Comparison of ENCODE assay signal across 8 cellular contexts in the genomic region with DNA sequence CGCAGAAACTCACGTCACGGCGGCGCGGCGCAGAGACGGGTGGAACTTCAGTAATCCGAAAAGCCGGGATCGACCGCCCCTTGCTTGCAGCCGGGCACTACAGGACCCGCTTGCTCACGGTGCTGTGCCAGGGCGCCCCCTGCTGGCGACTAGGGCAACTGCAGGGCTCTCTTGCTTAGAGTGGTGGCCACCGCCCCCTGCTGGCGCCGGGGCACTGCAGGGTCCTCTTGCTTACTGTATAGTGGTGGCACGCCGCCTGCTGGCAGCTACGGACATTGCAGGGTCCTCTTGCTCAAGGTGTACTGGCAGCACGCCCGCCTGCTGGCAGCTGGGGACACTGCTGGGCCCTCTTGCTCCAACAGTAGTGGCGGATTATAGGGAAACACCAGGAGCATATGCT. TPM values are rescaled to one million over a fixed set of nuclear protein-coding genes. Genes with fewer than 3 reads are reported as not detected.
DNase-seq lines count a peak whose midpoint lies in the region; ATAC-seq and TF ChIP-seq lines count a peak whose summit lies in the region.
"Not testable (repeated sequence)": the region's sequence is repeated elsewhere in the genome, so short reads cannot be mapped to it uniquely, and the experiment has no call there.

No MANE protein-coding gene starts in this region.

- ATAC-seq in CD4-positive, CD25-positive, alpha-beta regulatory T cell (ENCODE audit: low read depth in 2 of 2); right lobe of liver: not testable (repeated sequence)
- ATAC-seq in effector memory CD8-positive, alpha-beta T cell (replicated peaks) = peak; percentile 39

- H3K4me1 Mint-ChIP-seq in CD4-positive, CD25-positive, alpha-beta regulatory T cell; activated CD4-positive, alpha-beta T cell treated with anti-CD3 and anti-CD28 coated beads, Interleukin-2, amount 10 ng/mL, durations not matched to agents 24 days and 14 days; effector memory CD8-positive, alpha-beta T cell (ENCODE audit: low read depth in 2 of 2): not testable (repeated sequence)

- not testable (repeated sequence) for H3K4me2 ChIP-seq in Loucy (ENCODE audit: low read depth, low read length, poor library complexity, severe bottlenecking)

- not testable (repeated sequence) for H3K27me3 ChIP-seq in CD4-positive, CD25-positive, alpha-beta regulatory T cell (ENCODE audit: control insufficient read depth, insufficient read depth, low read length); Loucy (ENCODE audit: insufficient read depth, low read length, poor library complexity, severe bottlenecking); right lobe of liver

- not testable (repeated sequence) for H3K9ac ChIP-seq in Loucy (ENCODE audit: low read depth, low read length, poor library complexity, severe bottlenecking)

- TF ChIP-seq CTCF in Loucy (conservative IDR thresholded peaks at IDR 0.05; ENCODE audit: low read length) (peak; percentile 36), right lobe of liver (IDR thresholded peaks at IDR 0.05) (peak; percentile 12 to 36 (median 24))

- H3K4me3 ChIP-seq in CD4-positive, CD25-positive, alpha-beta regulatory T cell (ENCODE audit: low read depth, low read length); Loucy (ENCODE audit: low read length, poor library complexity, severe bottlenecking); right lobe of liver: not testable (repeated sequence)

- H3K36me3 Mint-ChIP-seq in CD4-positive, CD25-positive, alpha-beta regulatory T cell; activated CD4-positive, alpha-beta T cell treated with anti-CD3 and anti-CD28 coated beads, Interleukin-2, amount 10 ng/mL, durations not matched to agents 24 days and 14 days (ENCODE audit: low read depth): not testable (repeated sequence)
- peaks cover 14% of the 10 kb centered on the region for H3K36me3 Mint-ChIP-seq in effector memory CD8-positive, alpha-beta T cell (ENCODE audit: insufficient read depth)

- H3K79me2 ChIP-seq in Loucy (ENCODE audit: insufficient read depth, low read length) = not testable (repeated sequence)

- H3K4me1 ChIP-seq in CD4-positive, CD25-positive, alpha-beta regulatory T cell (ENCODE audit: control insufficient read depth, insufficient read depth, low read length, poor library complexity, severe bottlenecking); Loucy (ENCODE audit: insufficient read depth, low read length, poor library complexity, severe bottlenecking); right lobe of liver: not testable (repeated sequence)

- 40% methylated on average over 10 of the region's 26 CpGs for WGBS in right lobe of liver (ENCODE audit: insufficient coverage, low coverage, low lambda C conversion rate, missing lambda C conversion rate)

- H3K36me3 ChIP-seq in CD4-positive, CD25-positive, alpha-beta regulatory T cell (ENCODE audit: control insufficient read depth, insufficient read depth, low read length); Loucy (ENCODE audit: insufficient read depth, low read length); right lobe of liver: not testable (repeated sequence)

- H3K27ac Mint-ChIP-seq in CD4-positive, CD25-positive, alpha-beta regulatory T cell; activated CD4-positive, alpha-beta T cell treated with anti-CD3 and anti-CD28 coated beads, Interleukin-2, amount 10 ng/mL, durations not matched to agents 24 days and 14 days; effector memory CD8-positive, alpha-beta T cell: not testable (repeated sequence)

- not testable (repeated sequence) for H3K4me3 Mint-ChIP-seq in CD4-positive, CD25-positive, alpha-beta regulatory T cell; activated CD4-positive, alpha-beta T cell treated with anti-CD3 and anti-CD28 coated beads, Interleukin-2, amount 10 ng/mL, durations not matched to agents 24 days and 14 days; effector memory CD8-positive, alpha-beta T cell

- not testable (repeated sequence) for H2AFZ ChIP-seq in Loucy (ENCODE audit: low read length)

- intact Hi-C loops in activated CD4-positive, alpha-beta T cell treated with anti-CD3 and anti-CD28 coated beads, Interleukin-2, amount 10 ng/mL, durations not matched to agents 24 days and 14 days (cut with micrococcal nuclease); right lobe of liver (cut with DNase I): not testable (repeated sequence)

- DNase-seq in CD4-positive, CD25-positive, alpha-beta regulatory T cell = peak in 2 of 3 donors; percentile 43 to 49
- DNase-seq in activated CD4-positive, alpha-beta T cell treated with anti-CD3 and anti-CD28 coated beads, Interleukin-2, amount 10 ng/mL, durations not matched to agents 24 days and 14 days = peak; percentile 91
- DNase-seq in activated effector memory CD4-positive, alpha-beta T cell treated with Interleukin-2 at 50 U/mL for 16 hours = peak; percentile 23
- DNase-seq in effector memory CD8-positive, alpha-beta T cell = peak; percentile 55 to 67 (median 60)
- peak; percentile 48 to 68 (median 64) for DNase-seq in right lobe of liver
- DNase-seq in stimulated activated CD4-positive, alpha-beta T cell treated with anti-CD3 and anti-CD28 coated beads, Interleukin-12 subunit alpha, Interleukin-12 subunit beta, amount 100 ng/mL, for 24 hours (ENCODE audit: low read depth in 2 of 2) = peak; percentile 43 to 76
- peak; percentile 57 to 85 for DNase-seq in stimulated activated CD8-positive, alpha-beta memory T cell treated with anti-CD3 and anti-CD28 coated beads, Interleukin-7, amount 100 ng/mL, for 48 hours (ENCODE audit: extremely low read depth in 1 of 2, low read depth in 1 of 2)

- H4K20me1 ChIP-seq in Loucy (ENCODE audit: insufficient read depth, low read length, poor library complexity, severe bottlenecking) = not testable (repeated sequence)

- H3K27me3 Mint-ChIP-seq in CD4-positive, CD25-positive, alpha-beta regulatory T cell; activated CD4-positive, alpha-beta T cell treated with anti-CD3 and anti-CD28 coated beads, Interleukin-2, amount 10 ng/mL, durations not matched to agents 24 days and 14 days; effector memory CD8-positive, alpha-beta T cell: not testable (repeated sequence)

- not testable (repeated sequence) for H3F3A ChIP-seq in Loucy (ENCODE audit: low read depth)

- not testable (repeated sequence) for TF ChIP-seq POLR2A in right lobe of liver (IDR thresholded peaks at IDR 0.05)

- not testable (repeated sequence) for H3K9me3 ChIP-seq in CD4-positive, CD25-positive, alpha-beta regulatory T cell (ENCODE audit: control insufficient read depth in 2 of 2, low read length in 2 of 2); Loucy (ENCODE audit: insufficient read depth, low read depth, low read length); right lobe of liver

- not testable (repeated sequence) for H3K27ac ChIP-seq in CD4-positive, CD25-positive, alpha-beta regulatory T cell (ENCODE audit: insufficient read depth, low read length, poor library complexity, severe bottlenecking); right lobe of liver

- H3K9me3 Mint-ChIP-seq in CD4-positive, CD25-positive, alpha-beta regulatory T cell; activated CD4-positive, alpha-beta T cell treated with anti-CD3 and anti-CD28 coated beads, Interleukin-2, amount 10 ng/mL, durations not matched to agents 24 days and 14 days; effector memory CD8-positive, alpha-beta T cell: not testable (repeated sequence)

- not testable (repeated sequence) for H3K9me2 ChIP-seq in Loucy (replicated peaks; ENCODE audit: low read depth, low read length)

RNA-seq across cellular contexts. Expression of gene WASHC1, which starts 18.1 kb away (rescaled TPM):
- 25.6 TPM for total RNA-seq in CD4-positive, CD25-positive, alpha-beta regulatory T cell
- 1 to 10 TPM in 3 of 4 donors, under 1 TPM in 1; 0.89 to 1.4 (median 1.2) TPM for polyA plus RNA-seq in CD4-positive, CD25-positive, alpha-beta regulatory T cell
- 17.9 and 18.2 TPM in 2 replicates for total RNA-seq in activated CD4-positive, alpha-beta T cell treated with anti-CD3 and anti-CD28 coated beads, Interleukin-2, amount 10 ng/mL, durations not matched to agents 24 days and 14 days
- total RNA-seq in right lobe of liver = 10 to 100 TPM in 1 of 6 experiments, 1 to 10 TPM in 5; 2.0 to 11.6 (median 4.4) TPM

Comparison
In these comparisons a context has a peak if more than half of its experiments do, and no peak if none do; other contexts are left out.
1. DNase-seq: peak in every context shown above with its lines; median percentile 91 in activated CD4-positive, alpha-beta T cell treated with anti-CD3 and anti-CD28 coated beads, Interleukin-2, amount 10 ng/mL, durations not matched to agents 24 days and 14 days; 71 in stimulated activated CD8-positive, alpha-beta memory T cell treated with anti-CD3 and anti-CD28 coated beads, Interleukin-7, amount 100 ng/mL, for 48 hours; 64 in right lobe of liver; 60 in effector memory CD8-positive, alpha-beta T cell; 60 in stimulated activated CD4-positive, alpha-beta T cell treated with anti-CD3 and anti-CD28 coated beads, Interleukin-12 subunit alpha, Interleukin-12 subunit beta, amount 100 ng/mL, for 24 hours; 46 in CD4-positive, CD25-positive, alpha-beta regulatory T cell; 23 in activated effector memory CD4-positive, alpha-beta T cell treated with Interleukin-2 at 50 U/mL for 16 hours.